1 cellular context compared by ENCODE assay signal in genomic region chr15:66711886-66712285, GRCh38.
TF ChIP-seq lines count a peak whose summit lies in the region.

No MANE protein-coding gene starts in this region.

TF ChIP-seq in H1, 55 proteins besides CTCF, POLR2A, EP300 and RAD21:
- TF ChIP-seq TCF12 (IDR thresholded peaks at IDR 0.05; ENCODE audit: low read depth, low read length) (no peak), JUN (IDR thresholded peaks at IDR 0.05; ENCODE audit: low read depth, low read length) (no peak), ATF3 (IDR thresholded peaks at IDR 0.05; ENCODE audit: insufficient read depth, low read depth, low read length) (no peak), HDAC6 (IDR thresholded peaks at IDR 0.05; ENCODE audit: low read depth, low read length) (no peak), SIN3A (conservative IDR thresholded peaks at IDR 0.05 in 1 of 2, IDR thresholded peaks at IDR 0.05 in 1 of 2; ENCODE audit: low read depth in 1 of 2, low read length in 2 of 2) (no peak), HDAC2 (IDR thresholded peaks at IDR 0.05; ENCODE audit: borderline replicate concordance in 1 of 2, low read depth in 2 of 2, low read length in 2 of 2) (no peak), RNF2 (IDR thresholded peaks at IDR 0.05; ENCODE audit: borderline replicate concordance, low read depth, low read length, missing control alignments, poor library complexity, severe bottlenecking) (no peak), SAP30 (IDR thresholded peaks at IDR 0.05; ENCODE audit: insufficient read depth, insufficient replicate concordance, low read length) (no peak), CTBP2 (IDR thresholded peaks at IDR 0.05; ENCODE audit: borderline replicate concordance, insufficient read depth, insufficient read length, low read length) (no peak), CHD1 (IDR thresholded peaks at IDR 0.05; ENCODE audit: low read depth, low read length) (no peak), SIRT6 (IDR thresholded peaks at IDR 0.05; ENCODE audit: low read length) (no peak), EZH2 (IDR thresholded peaks at IDR 0.05; ENCODE audit: low read depth, low read length, severe bottlenecking) (no peak), MAX (IDR thresholded peaks at IDR 0.05) (no peak), TBP (IDR thresholded peaks at IDR 0.05; ENCODE audit: low read depth, low read length) (no peak), YY1 (IDR thresholded peaks at IDR 0.05; ENCODE audit: low read depth, low read length) (no peak), NANOG (IDR thresholded peaks at IDR 0.05; ENCODE audit: insufficient read depth, low read depth, low read length, poor library complexity, severe bottlenecking) (no peak), CHD7 (IDR thresholded peaks at IDR 0.05; ENCODE audit: insufficient replicate concordance, low read length) (no peak), CHD2 (IDR thresholded peaks at IDR 0.05; ENCODE audit: low read length) (no peak), KDM5A (IDR thresholded peaks at IDR 0.05; ENCODE audit: low read length) (no peak)
